Comparison of ENCODE assay signal across 14 cellular contexts in genomic region chr6:103001724-103002123, GRCh38.
DNase-seq lines count a peak whose midpoint lies in the region; ATAC-seq and TF ChIP-seq lines count a peak whose summit lies in the region.
"Had no signal": no experiment of that assay in that cellular context is flagged by ENCODE, and none has a peak within 500 bp of the region (broad histone marks: within the 10 kb centered on the region; RNA-seq: fewer than 3 reads in every experiment).

No MANE protein-coding gene starts in this region.

- H3K4me1 Mint-ChIP-seq in nephron progenitor cell (peaks cover 27% of the 10 kb centered on the region), progenitor cell of endocrine pancreas (ENCODE audit: low read depth) (peaks cover 13% of the 10 kb centered on the region)

- H3K79me2 ChIP-seq in OCI-LY1 (ENCODE audit: insufficient read depth, low read length): no peaks in the 10 kb centered on the region

- no peak overlapping the region for H3K9ac ChIP-seq in OCI-LY1 (ENCODE audit: low read length)

- H3K9me3 Mint-ChIP-seq in nephron progenitor cell (peaks cover 43% of the 10 kb centered on the region), progenitor cell of endocrine pancreas (ENCODE audit: low read depth) (peaks cover 10% of the 10 kb centered on the region)

- H3K9me2 ChIP-seq in OCI-LY1 (ENCODE audit: low read depth, low read length): no peaks in the 10 kb centered on the region

- H3K4me1 ChIP-seq in OCI-LY1 (ENCODE audit: insufficient read depth, low read length, severe bottlenecking) (peaks cover 23% of the 10 kb centered on the region), ectodermal cell (ENCODE audit: control insufficient read depth, insufficient read depth, low read length) (peaks cover 12% of the 10 kb centered on the region), psoas muscle (no peaks in the 10 kb centered on the region), body of pancreas (no peaks in the 10 kb centered on the region)

- no peaks in the 10 kb centered on the region for H4K20me1 ChIP-seq in OCI-LY1 (ENCODE audit: insufficient read depth, low read length)

- no peaks in the 10 kb centered on the region for H3F3A ChIP-seq in OCI-LY1 (ENCODE audit: insufficient read depth, low read length)

- ATAC-seq in psoas muscle (no peak), body of pancreas (no peak)
- ATAC-seq: CD8-positive, alpha-beta T cell had no signal

- H3K36me3 Mint-ChIP-seq in nephron progenitor cell (ENCODE audit: low read depth) (peaks cover 15% of the 10 kb centered on the region), progenitor cell of endocrine pancreas (ENCODE audit: insufficient read depth) (no peaks in the 10 kb centered on the region)
- H3K36me3 Mint-ChIP-seq: CD8-positive, alpha-beta T cell had no signal

- no peak overlapping the region for H3K4me3 ChIP-seq in OCI-LY1 (ENCODE audit: low read depth, low read length, poor library complexity, severe bottlenecking)
- no peak overlapping the region for H3K4me3 ChIP-seq in ectodermal cell (ENCODE audit: insufficient read depth, low read depth, low read length)
- H3K4me3 ChIP-seq in psoas muscle: no peak overlapping the region
- H3K4me3 ChIP-seq in body of pancreas: no peak overlapping the region

- intact Hi-C loops in psoas muscle (cut with DNase I) (no loop called here), body of pancreas (cut with DNase I) (no loop called here)

- 100% methylated on average over 1 of the region's 1 CpG; no CpG with 5 or more reads in 1 of the 2 experiments for WGBS in ectodermal cell, 2 experiments
- WGBS in psoas muscle, 3 donors: 81 to 90% (median 82%) methylated on average over 1 of the region's 1 CpG
- WGBS in body of pancreas, 2 donors: 47 to 55% methylated on average over 1 of the region's 1 CpG

- no peak overlapping the region for H3K27ac ChIP-seq in OCI-LY1 (ENCODE audit: low read depth, low read length, poor library complexity, severe bottlenecking)
- H3K27ac ChIP-seq in ectodermal cell (ENCODE audit: insufficient read depth, low read depth, low read length, poor library complexity, severe bottlenecking): peak overlapping the region; percentile 50
- no peak overlapping the region for H3K27ac ChIP-seq in psoas muscle
- H3K27ac ChIP-seq in body of pancreas: no peak overlapping the region
- H3K27ac ChIP-seq: C4-2B had no signal

- TF ChIP-seq POLR2A in body of pancreas (IDR thresholded peaks at IDR 0.05): no peak

- H3K27me3 Mint-ChIP-seq in nephron progenitor cell (ENCODE audit: low read depth, poor library complexity) (no peaks in the 10 kb centered on the region), progenitor cell of endocrine pancreas (no peaks in the 10 kb centered on the region)

- no peak overlapping the region for H2AFZ ChIP-seq in OCI-LY1 (ENCODE audit: low read length)

- H3K4me2 ChIP-seq in OCI-LY1 (ENCODE audit: low read length): peak overlapping the region; percentile 65; the same call in 1 of the 2 replicates

- H3K27ac Mint-ChIP-seq in nephron progenitor cell (peak overlapping the region; percentile 96), progenitor cell of endocrine pancreas (peak overlapping the region; percentile 31)
- H3K27ac Mint-ChIP-seq: CD8-positive, alpha-beta T cell had no signal

- H3K4me3 Mint-ChIP-seq in nephron progenitor cell (no peak overlapping the region), progenitor cell of endocrine pancreas (ENCODE audit: low read depth) (no peak overlapping the region)
- H3K4me3 Mint-ChIP-seq: CD8-positive, alpha-beta T cell had no signal

- H3K36me3 ChIP-seq in OCI-LY1 (ENCODE audit: insufficient read depth, low read length) (no peaks in the 10 kb centered on the region), ectodermal cell (ENCODE audit: control insufficient read depth, insufficient read depth, low read length) (no peaks in the 10 kb centered on the region), psoas muscle (ENCODE audit: insufficient read depth in 1 of 2, low read depth in 1 of 2) (no peaks in the 10 kb centered on the region), body of pancreas (replicated peaks in 1 of 2; ENCODE audit: insufficient read depth in 1 of 2, low read depth in 2 of 2) (no peaks in the 10 kb centered on the region)
- H3K36me3 ChIP-seq: BE2C had no signal

- H3K27me3 ChIP-seq in OCI-LY1 (ENCODE audit: insufficient read depth, low read length): no peaks in the 10 kb centered on the region
- H3K27me3 ChIP-seq in ectodermal cell (ENCODE audit: control insufficient read depth, insufficient read depth, low read length, poor library complexity, severe bottlenecking): no peaks in the 10 kb centered on the region
- H3K27me3 ChIP-seq in psoas muscle (ENCODE audit: insufficient read depth in 3 of 3, low read length in 2 of 3): no peaks in the 10 kb centered on the region
- no peaks in the 10 kb centered on the region for H3K27me3 ChIP-seq in body of pancreas
- H3K27me3 ChIP-seq: BE2C had no signal

- DNase-seq in nephron progenitor cell (no peak), progenitor cell of endocrine pancreas (ENCODE audit: low spot score, unreplicated experiment) (no peak), psoas muscle (no peak), GM03348 (ENCODE audit: low spot score) (no peak), body of pancreas (no peak)
- DNase-seq: CD8-positive, alpha-beta T cell; COR-L47; DMS153; DMS79 treated with DMSO at 0.1 percent for 48 hours; H7 had no signal

- TF ChIP-seq CTCF in OCI-LY1 (IDR thresholded peaks at IDR 0.05; ENCODE audit: low read length) (no peak), nephron progenitor cell (IDR thresholded peaks at IDR 0.05) (no peak), progenitor cell of endocrine pancreas (IDR thresholded peaks at IDR 0.05; ENCODE audit: unreplicated experiment) (no peak), psoas muscle (IDR thresholded peaks at IDR 0.05) (no peak), body of pancreas (IDR thresholded peaks at IDR 0.05) (no peak)

- 0 out of 2 replicates have a peak, but pooled peaks cover 3% of the 10 kb centered on the region for H3K9me3 ChIP-seq in OCI-LY1 (ENCODE audit: low read length)
- H3K9me3 ChIP-seq in ectodermal cell (ENCODE audit: control insufficient read depth, low read length): no peaks in the 10 kb centered on the region
- H3K9me3 ChIP-seq in psoas muscle: no peaks in the 10 kb centered on the region
- H3K9me3 ChIP-seq in body of pancreas: no peaks in the 10 kb centered on the region
- H3K9me3 ChIP-seq: BE2C had no signal
